Comparison of ENCODE assay signal across 1 cellular context in genomic region chr1:99754055-99754626, GRCh38.
TF ChIP-seq lines count a peak whose summit lies in the region.

No MANE protein-coding gene starts in this region.

TF ChIP-seq in HepG2, 621 proteins besides CTCF, POLR2A, EP300 and RAD21 (continued from another document):
- TF ChIP-seq KIAA2018 (CRISPR knock-in tag; IDR thresholded peaks at IDR 0.05; ENCODE audit: borderline replicate concordance): no peak
- no peak for TF ChIP-seq PHF5A (CRISPR knock-in tag; IDR thresholded peaks at IDR 0.05; ENCODE audit: low read depth, unreplicated experiment)
- TF ChIP-seq YEATS2 (CRISPR knock-in tag; IDR thresholded peaks at IDR 0.05; ENCODE audit: borderline replicate concordance): no peak
- TF ChIP-seq NR0B2 (CRISPR knock-in tag; IDR thresholded peaks at IDR 0.05): no peak
- no peak for TF ChIP-seq ZNF335 (CRISPR knock-in tag; IDR thresholded peaks at IDR 0.05)
- TF ChIP-seq PRMT3 (CRISPR knock-in tag; IDR thresholded peaks at IDR 0.05; ENCODE audit: borderline replicate concordance, low read depth): no peak
- TF ChIP-seq, protein P1, sequence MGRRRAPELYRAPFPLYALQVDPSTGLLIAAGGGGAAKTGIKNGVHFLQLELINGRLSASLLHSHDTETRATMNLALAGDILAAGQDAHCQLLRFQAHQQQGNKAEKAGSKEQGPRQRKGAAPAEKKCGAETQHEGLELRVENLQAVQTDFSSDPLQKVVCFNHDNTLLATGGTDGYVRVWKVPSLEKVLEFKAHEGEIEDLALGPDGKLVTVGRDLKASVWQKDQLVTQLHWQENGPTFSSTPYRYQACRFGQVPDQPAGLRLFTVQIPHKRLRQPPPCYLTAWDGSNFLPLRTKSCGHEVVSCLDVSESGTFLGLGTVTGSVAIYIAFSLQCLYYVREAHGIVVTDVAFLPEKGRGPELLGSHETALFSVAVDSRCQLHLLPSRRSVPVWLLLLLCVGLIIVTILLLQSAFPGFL (CRISPR knock-in tag; IDR thresholded peaks at IDR 0.05): no peak
- peak; percentile 56; the same call in 1 of the 2 replicates for TF ChIP-seq POGZ (CRISPR knock-in tag; IDR thresholded peaks at IDR 0.05)
- peak; percentile 39 for TF ChIP-seq TEAD3 (CRISPR knock-in tag; optimal IDR thresholded peaks at IDR 0.05; ENCODE audit: borderline replicate concordance)
- TF ChIP-seq ZMYM4 (CRISPR knock-in tag; IDR thresholded peaks at IDR 0.05): peak; percentile 67
- no peak for TF ChIP-seq ZNF354B (CRISPR knock-in tag; IDR thresholded peaks at IDR 0.05)
- no peak for TF ChIP-seq ELF3 (CRISPR knock-in tag; IDR thresholded peaks at IDR 0.05)
- TF ChIP-seq ZNF768 (CRISPR knock-in tag; IDR thresholded peaks at IDR 0.05): no peak
- TF ChIP-seq, protein P2, sequence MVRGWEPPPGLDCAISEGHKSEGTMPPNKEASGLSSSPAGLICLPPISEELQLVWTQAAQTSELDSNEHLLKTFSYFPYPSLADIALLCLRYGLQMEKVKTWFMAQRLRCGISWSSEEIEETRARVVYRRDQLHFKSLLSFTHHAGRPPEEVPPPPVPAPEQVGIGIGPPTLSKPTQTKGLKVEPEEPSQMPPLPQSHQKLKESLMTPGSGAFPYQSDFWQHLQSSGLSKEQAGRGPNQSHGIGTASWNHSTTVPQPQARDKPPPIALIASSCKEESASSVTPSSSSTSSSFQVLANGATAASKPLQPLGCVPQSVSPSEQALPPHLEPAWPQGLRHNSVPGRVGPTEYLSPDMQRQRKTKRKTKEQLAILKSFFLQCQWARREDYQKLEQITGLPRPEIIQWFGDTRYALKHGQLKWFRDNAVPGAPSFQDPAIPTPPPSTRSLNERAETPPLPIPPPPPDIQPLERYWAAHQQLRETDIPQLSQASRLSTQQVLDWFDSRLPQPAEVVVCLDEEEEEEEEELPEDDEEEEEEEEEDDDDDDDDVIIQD (CRISPR knock-in tag; IDR thresholded peaks at IDR 0.05; ENCODE audit: low read depth): peak; percentile 96; the same call in 1 of the 2 replicates
- no peak for TF ChIP-seq ZNF234 (CRISPR knock-in tag; conservative IDR thresholded peaks at IDR 0.05)
- no peak for TF ChIP-seq HCFC1 (IDR thresholded peaks at IDR 0.05; ENCODE audit: low read depth, low read length)
- TF ChIP-seq, protein P3, sequence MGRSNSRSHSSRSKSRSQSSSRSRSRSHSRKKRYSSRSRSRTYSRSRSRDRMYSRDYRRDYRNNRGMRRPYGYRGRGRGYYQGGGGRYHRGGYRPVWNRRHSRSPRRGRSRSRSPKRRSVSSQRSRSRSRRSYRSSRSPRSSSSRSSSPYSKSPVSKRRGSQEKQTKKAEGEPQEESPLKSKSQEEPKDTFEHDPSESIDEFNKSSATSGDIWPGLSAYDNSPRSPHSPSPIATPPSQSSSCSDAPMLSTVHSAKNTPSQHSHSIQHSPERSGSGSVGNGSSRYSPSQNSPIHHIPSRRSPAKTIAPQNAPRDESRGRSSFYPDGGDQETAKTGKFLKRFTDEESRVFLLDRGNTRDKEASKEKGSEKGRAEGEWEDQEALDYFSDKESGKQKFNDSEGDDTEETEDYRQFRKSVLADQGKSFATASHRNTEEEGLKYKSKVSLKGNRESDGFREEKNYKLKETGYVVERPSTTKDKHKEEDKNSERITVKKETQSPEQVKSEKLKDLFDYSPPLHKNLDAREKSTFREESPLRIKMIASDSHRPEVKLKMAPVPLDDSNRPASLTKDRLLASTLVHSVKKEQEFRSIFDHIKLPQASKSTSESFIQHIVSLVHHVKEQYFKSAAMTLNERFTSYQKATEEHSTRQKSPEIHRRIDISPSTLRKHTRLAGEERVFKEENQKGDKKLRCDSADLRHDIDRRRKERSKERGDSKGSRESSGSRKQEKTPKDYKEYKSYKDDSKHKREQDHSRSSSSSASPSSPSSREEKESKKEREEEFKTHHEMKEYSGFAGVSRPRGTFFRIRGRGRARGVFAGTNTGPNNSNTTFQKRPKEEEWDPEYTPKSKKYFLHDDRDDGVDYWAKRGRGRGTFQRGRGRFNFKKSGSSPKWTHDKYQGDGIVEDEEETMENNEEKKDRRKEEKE (IDR thresholded peaks at IDR 0.05): no peak
- TF ChIP-seq ZNF326 (CRISPR knock-in tag; IDR thresholded peaks at IDR 0.05; ENCODE audit: borderline replicate concordance): no peak
- 0 out of 2 replicates have a peak, but pooled peaks have one; percentile 9 for TF ChIP-seq MIXL1 (CRISPR knock-in tag; IDR thresholded peaks at IDR 0.05)
- no peak for TF ChIP-seq ZBTB4 (CRISPR knock-in tag; IDR thresholded peaks at IDR 0.05; ENCODE audit: borderline replicate concordance)
- peak; percentile 95 for TF ChIP-seq ZSCAN25 (CRISPR knock-in tag; IDR thresholded peaks at IDR 0.05)
- TF ChIP-seq ZNF331 (CRISPR knock-in tag; IDR thresholded peaks at IDR 0.05): 0 out of 2 replicates have a peak, but pooled peaks have one; percentile 14
- no peak for TF ChIP-seq ZNF704 (CRISPR knock-in tag; IDR thresholded peaks at IDR 0.05; ENCODE audit: borderline replicate concordance)
- TF ChIP-seq SRF (IDR thresholded peaks at IDR 0.05; ENCODE audit: low read depth, low read length): no peak
- TF ChIP-seq LCORL (IDR thresholded peaks at IDR 0.05): no peak
- no peak for TF ChIP-seq LCORL (CRISPR knock-in tag; IDR thresholded peaks at IDR 0.05)
- no peak for TF ChIP-seq RBFOX2 (IDR thresholded peaks at IDR 0.05; ENCODE audit: low read depth, low read length)
- no peak for TF ChIP-seq RFXAP (CRISPR knock-in tag; IDR thresholded peaks at IDR 0.05; ENCODE audit: borderline replicate concordance)
